ENCODE assay signal across 15 cellular contexts in the genomic region with DNA sequence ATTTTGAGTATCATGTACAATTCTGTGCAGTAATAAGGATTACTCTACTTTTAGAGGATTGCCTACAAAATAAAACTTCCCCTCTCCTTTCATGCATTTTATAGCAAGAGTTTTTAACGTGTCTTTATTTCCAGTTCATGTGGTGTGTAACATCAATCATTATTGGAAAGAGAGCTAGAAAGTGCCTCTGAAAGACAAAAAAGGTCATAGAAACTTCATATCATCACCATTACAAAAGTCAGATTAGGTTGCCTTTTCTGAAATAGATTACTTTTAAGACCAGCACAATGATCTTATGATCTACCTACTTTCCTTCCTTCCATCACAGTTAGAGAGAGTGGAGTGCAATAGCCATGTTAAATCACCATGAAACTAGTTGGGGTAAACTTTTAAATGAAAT. TPM values are rescaled to one million over a fixed set of nuclear protein-coding genes. Genes with fewer than 3 reads are reported as not detected.
DNase-seq lines count a peak whose midpoint lies in the region; ATAC-seq and TF ChIP-seq lines count a peak whose summit lies in the region.
"Had no signal": no experiment of that assay in that cellular context is flagged by ENCODE, and none has a peak within 500 bp of the region (broad histone marks: within the 10 kb centered on the region; RNA-seq: fewer than 3 reads in every experiment).

No MANE protein-coding gene starts in this region.

- H3K4me3 Mint-ChIP-seq in endodermal cell (no peak overlapping the region), nephron progenitor cell (peak overlapping the region; percentile 23)
- H3K4me3 Mint-ChIP-seq: CD4-positive, alpha-beta memory T cell; GM23338 had no signal

- no peak for ATAC-seq in HG03457 (IDR thresholded peaks at IDR 0.05; ENCODE audit: unreplicated experiment)
- ATAC-seq in HG03139 (IDR thresholded peaks at IDR 0.05; ENCODE audit: unreplicated experiment): no peak
- ATAC-seq: GM23338 had no signal

- H3K9me3 ChIP-seq in endodermal cell (ENCODE audit: control insufficient read depth, low read length) (no peaks in the 10 kb centered on the region), stomach (no peaks in the 10 kb centered on the region)
- H3K9me3 ChIP-seq: HAP-1 had no signal

- H3K4me3 ChIP-seq in endodermal cell (ENCODE audit: low read length) (no peak overlapping the region), stomach (no peak overlapping the region)
- H3K4me3 ChIP-seq: GM23338, HAP-1 had no signal

- no peaks in the 10 kb centered on the region for H3K36me3 Mint-ChIP-seq in endodermal cell (ENCODE audit: low read depth)
- peaks cover 35% of the 10 kb centered on the region for H3K36me3 Mint-ChIP-seq in nephron progenitor cell (ENCODE audit: low read depth)
- H3K36me3 Mint-ChIP-seq: CD4-positive, alpha-beta memory T cell had no signal

- no CpG with 5 or more reads among the region's 1 CpG for WGBS in endodermal cell (ENCODE audit: insufficient coverage in 1 of 2, insufficient read length in 1 of 2), 2 experiments
- 48 to 69% (median 58%) methylated on average over 1 of the region's 1 CpG for WGBS in stomach, 5 donors

- TF ChIP-seq POLR2A in stomach (IDR thresholded peaks at IDR 0.05): no peak

- intact Hi-C loops in stomach (cut with DNase I; ENCODE audit: low total_unique reads): no loop called here

- TF ChIP-seq CTCF in endodermal cell (conservative IDR thresholded peaks at IDR 0.05) (no peak), nephron progenitor cell (IDR thresholded peaks at IDR 0.05) (no peak), stomach (IDR thresholded peaks at IDR 0.05) (no peak)

- H3K4me1 ChIP-seq in endodermal cell (ENCODE audit: control insufficient read depth, insufficient read depth, low read length): no peaks in the 10 kb centered on the region
- no peaks in the 10 kb centered on the region for H3K4me1 ChIP-seq in stomach

- no peaks in the 10 kb centered on the region for H3K27me3 Mint-ChIP-seq in endodermal cell (ENCODE audit: insufficient read depth)
- H3K27me3 Mint-ChIP-seq in nephron progenitor cell (ENCODE audit: low read depth, poor library complexity): no peaks in the 10 kb centered on the region
- H3K27me3 Mint-ChIP-seq: CD4-positive, alpha-beta memory T cell had no signal

- CTCF ChIA-PET in HEK293T (lab: Yijun Ruan, JAX): no interaction called here

- DNase-seq in HEK293T (ENCODE audit: extremely low spot score): no peak
- DNase-seq in endodermal cell: no peak
- no peak for DNase-seq in nephron progenitor cell
- DNase-seq in stomach: no peak
- DNase-seq: C1 segment of cervical spinal cord; Calu3; CD4-positive, alpha-beta memory T cell; COR-L47; DMS153; DND-41 had no signal

- H3K27me3 ChIP-seq in endodermal cell (ENCODE audit: control insufficient read depth, insufficient read depth, low read length, poor library complexity, severe bottlenecking) (no peaks in the 10 kb centered on the region), stomach (no peaks in the 10 kb centered on the region)

- POLR2A ChIA-PET in HEK293T (lab: Yijun Ruan, JAX): interaction anchor here (1.7 kb wide), 1 partner anchor 13 kb away, joined by 6 read pairs; the partner anchor contains the start of gene DACH1

- H3K36me3 ChIP-seq in endodermal cell (ENCODE audit: control insufficient read depth, insufficient read depth, low read length) (no peaks in the 10 kb centered on the region), stomach (no peaks in the 10 kb centered on the region)
- H3K36me3 ChIP-seq: HAP-1 had no signal

- H3K4me1 Mint-ChIP-seq in endodermal cell (peaks cover 6% of the 10 kb centered on the region), nephron progenitor cell (peaks cover 68% of the 10 kb centered on the region)
- H3K4me1 Mint-ChIP-seq: CD4-positive, alpha-beta memory T cell; GM23338 had no signal

- H3K27ac Mint-ChIP-seq in endodermal cell (no peak overlapping the region), nephron progenitor cell (peak overlapping the region; percentile 86)
- H3K27ac Mint-ChIP-seq: CD4-positive, alpha-beta memory T cell; GM23338 had no signal

- no peak for TF ChIP-seq EP300 in stomach (IDR thresholded peaks at IDR 0.05)

- H3K9me3 Mint-ChIP-seq in endodermal cell: no peaks in the 10 kb centered on the region
- H3K9me3 Mint-ChIP-seq in nephron progenitor cell: no peaks in the 10 kb centered on the region
- H3K9me3 Mint-ChIP-seq: GM23338 had no signal

- no peak overlapping the region for H3K9ac ChIP-seq in endodermal cell (ENCODE audit: extremely low read depth, low read length, poor library complexity, severe bottlenecking)

- H3K27ac ChIP-seq in endodermal cell (ENCODE audit: low read depth, low read length) (peak overlapping the region; percentile 82), stomach (no peak overlapping the region)

TF ChIP-seq in HEK293T, 16 proteins besides CTCF, POLR2A, EP300 and RAD21:
- TF ChIP-seq, protein P1, sequence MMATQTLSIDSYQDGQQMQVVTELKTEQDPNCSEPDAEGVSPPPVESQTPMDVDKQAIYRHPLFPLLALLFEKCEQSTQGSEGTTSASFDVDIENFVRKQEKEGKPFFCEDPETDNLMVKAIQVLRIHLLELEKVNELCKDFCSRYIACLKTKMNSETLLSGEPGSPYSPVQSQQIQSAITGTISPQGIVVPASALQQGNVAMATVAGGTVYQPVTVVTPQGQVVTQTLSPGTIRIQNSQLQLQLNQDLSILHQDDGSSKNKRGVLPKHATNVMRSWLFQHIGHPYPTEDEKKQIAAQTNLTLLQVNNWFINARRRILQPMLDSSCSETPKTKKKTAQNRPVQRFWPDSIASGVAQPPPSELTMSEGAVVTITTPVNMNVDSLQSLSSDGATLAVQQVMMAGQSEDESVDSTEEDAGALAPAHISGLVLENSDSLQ (IDR thresholded peaks at IDR 0.05): peak; percentile 35; the same call in 1 of the 2 replicates
- TF ChIP-seq CTBP1 (IDR thresholded peaks at IDR 0.05; ENCODE audit: borderline replicate concordance) (no peak), TARDBP (IDR thresholded peaks at IDR 0.05) (no peak), NFRKB (IDR thresholded peaks at IDR 0.05) (no peak)

RNA-seq across cellular contexts. Expression of gene DACH1, which starts 12.6 kb away (rescaled TPM):
- total RNA-seq in endodermal cell (1 to 10 TPM in 1 of 2 donors, under 1 TPM in 1; 0.81 to 1.2 TPM), stomach (1 to 10 TPM in 4 of 5 donors, not detected in 1; 1.8 to 9.4 (median 6.8) TPM)
- 60.1 TPM for polyA plus RNA-seq in endodermal cell (2013, experiment 1 of 2)
- 56.3 TPM for polyA plus RNA-seq in endodermal cell (2013, experiment 2 of 2)
- polyA plus RNA-seq in stomach: 1 to 10 TPM in 1 of 3 donors, under 1 TPM in 2; 0.28 to 2.9 (median 0.81) TPM
- total RNA-seq: A172; CD4-positive, alpha-beta memory T cell had no signal
- polyA plus RNA-seq: CD4-positive, alpha-beta memory T cell had no signal
